16 cellular contexts compared by ENCODE assay signal in genomic region chr3:120203621-120204020, GRCh38.
A peak's percentile ranks its signal among the peaks of the same experiment; 100 is the strongest.
DNase-seq lines count a peak whose midpoint lies in the region; ATAC-seq and TF ChIP-seq lines count a peak whose summit lies in the region.
"Had no signal": no experiment of that assay in that cellular context is flagged by ENCODE, and none has a peak within 500 bp of the region (broad histone marks: within the 10 kb centered on the region; RNA-seq: fewer than 3 reads in every experiment).

No MANE protein-coding gene starts in this region.

- peak overlapping the region; percentile 73 for H3K27ac ChIP-seq in RWPE1
- H3K27ac ChIP-seq in mesenchymal stem cell (ENCODE audit: low read length, poor library complexity, severe bottlenecking), result no peak overlapping the region
- peak overlapping the region; percentile 12 to 72 (median 58) for H3K27ac ChIP-seq in gastrocnemius medialis
- no peak overlapping the region for H3K27ac ChIP-seq in naive thymus-derived CD4-positive, alpha-beta T cell (ENCODE audit: low read depth, low read length)
- no peak overlapping the region for H3K27ac ChIP-seq in SK-N-SH (ENCODE audit: low read depth in 2 of 2, low read length in 1 of 2)
- H3K27ac ChIP-seq: HL-60 had no signal

- no peaks in the 10 kb centered on the region for H3K4me1 Mint-ChIP-seq in naive thymus-derived CD4-positive, alpha-beta T cell
- H3K4me1 Mint-ChIP-seq: CD4-positive, alpha-beta memory T cell had no signal

- H3K4me3 ChIP-seq in fibroblast of the aortic adventitia (ENCODE audit: low read depth, low read length) (no peak overlapping the region), mesenchymal stem cell (ENCODE audit: insufficient read depth in 1 of 2, low read depth in 1 of 2, low read length in 2 of 2) (no peak overlapping the region), gastrocnemius medialis (no peak overlapping the region), SK-N-SH (ENCODE audit: low read depth in 2 of 2, low read length in 1 of 2) (no peak overlapping the region)
- no peak overlapping the region for H3K4me3 ChIP-seq in naive thymus-derived CD4-positive, alpha-beta T cell (ENCODE audit: low read length)

- H3K4me1 ChIP-seq in mesenchymal stem cell (ENCODE audit: control insufficient read depth, insufficient read depth, low read depth, low read length) (no peaks in the 10 kb centered on the region), gastrocnemius medialis (peaks cover 15 to 29% of the 10 kb centered on the region in 2 donors), SK-N-SH (ENCODE audit: control insufficient read depth in 1 of 2, insufficient read depth in 2 of 2, low read depth in 1 of 2, low read length in 1 of 2) (peaks cover 5 to 9% of the 10 kb centered on the region in 2 experiments; a peak in 2 of 4 replicates)
- H3K4me1 ChIP-seq in naive thymus-derived CD4-positive, alpha-beta T cell (ENCODE audit: control insufficient read depth in 2 of 2, insufficient read depth in 2 of 2, low read length in 2 of 2), result no peaks in the 10 kb centered on the region
- H3K4me1 ChIP-seq: BE2C had no signal

- no peak overlapping the region for H3K14ac ChIP-seq in mesenchymal stem cell (ENCODE audit: low read length in 2 of 2)

- TF ChIP-seq CTCF in RWPE1 (conservative IDR thresholded peaks at IDR 0.05; ENCODE audit: low read depth) (no peak), fibroblast of the aortic adventitia (IDR thresholded peaks at IDR 0.05; ENCODE audit: insufficient read depth, low read length) (no peak), gastrocnemius medialis (IDR thresholded peaks at IDR 0.05 in 4 of 5, conservative IDR thresholded peaks at IDR 0.05 in 1 of 5) (no peak), SK-N-SH (IDR thresholded peaks at IDR 0.05) (no peak)

- H2BK12ac ChIP-seq in mesenchymal stem cell (ENCODE audit: low read length in 2 of 2), result peak overlapping the region; percentile 3 to 25

- H3F3A ChIP-seq in SK-N-SH (replicated peaks; ENCODE audit: insufficient read depth), result no peaks in the 10 kb centered on the region

- no peaks in the 10 kb centered on the region for H3K9me3 Mint-ChIP-seq in naive thymus-derived CD4-positive, alpha-beta T cell
- H3K9me3 Mint-ChIP-seq: CD4-positive, alpha-beta memory T cell had no signal

- TF ChIP-seq RAD21 in SK-N-SH (IDR thresholded peaks at IDR 0.05; ENCODE audit: low read length), result no peak

- CTCF ChIA-PET in RWPE1 (lab: Yijun Ruan, JAX) (interaction anchor here (0.5 kb wide), 1 partner anchor 268 kb away, joined by 3 read pairs; no protein-coding TSS in a partner anchor), SK-N-SH (lab: Yijun Ruan, JAX) (interaction anchor here (1.3 kb wide), 1 partner anchor 72 kb away, joined by 3 read pairs; no protein-coding TSS in a partner anchor)
- CTCF ChIA-PET in naive thymus-derived CD4-positive, alpha-beta T cell (lab: Charles Lee), result no interaction called here

- no peak overlapping the region for H4K8ac ChIP-seq in mesenchymal stem cell (ENCODE audit: low read length)

- H3K9me3 ChIP-seq in mesenchymal stem cell (ENCODE audit: control insufficient read depth, low read length), result no peaks in the 10 kb centered on the region
- no peaks in the 10 kb centered on the region for H3K9me3 ChIP-seq in gastrocnemius medialis
- no peaks in the 10 kb centered on the region for H3K9me3 ChIP-seq in naive thymus-derived CD4-positive, alpha-beta T cell (ENCODE audit: control insufficient read depth in 2 of 3, low read length in 3 of 3)
- no peaks in the 10 kb centered on the region for H3K9me3 ChIP-seq in SK-N-SH
- H3K9me3 ChIP-seq: BE2C had no signal

- no peak overlapping the region for H2BK5ac ChIP-seq in mesenchymal stem cell (ENCODE audit: low read depth, low read length, poor library complexity, severe bottlenecking)

- no peak overlapping the region for H2BK120ac ChIP-seq in mesenchymal stem cell (ENCODE audit: low read depth, low read length)

- no peak for DNase-seq in RWPE1 (ENCODE audit: low spot score)
- DNase-seq in fibroblast of the aortic adventitia (ENCODE audit: low read depth), result peak; percentile 52
- DNase-seq in mesenchymal stem cell, result no peak
- no peak for DNase-seq in gastrocnemius medialis
- DNase-seq in naive thymus-derived CD4-positive, alpha-beta T cell, result no peak
- DNase-seq in SK-N-SH, result no peak
- no peak for DNase-seq in SKM-1 (lab: John Stamatoyannopoulos, UW; ENCODE audit: unreplicated experiment)
- DNase-seq: BE2C; CD4-positive, alpha-beta memory T cell; KG1; NCI-H1092; NCI-H1436; NCI-H1930; SHP77 treated with DMSO at 0.1 percent for 48 hours had no signal

- no peak overlapping the region for H3K4me3 Mint-ChIP-seq in naive thymus-derived CD4-positive, alpha-beta T cell
- H3K4me3 Mint-ChIP-seq: CD4-positive, alpha-beta memory T cell had no signal

- H3K4me2 ChIP-seq in mesenchymal stem cell (ENCODE audit: low read length, poor library complexity, severe bottlenecking), result no peak overlapping the region
- H3K4me2 ChIP-seq in SK-N-SH, result no peak overlapping the region

- H3K36me3 ChIP-seq in mesenchymal stem cell (ENCODE audit: control insufficient read depth in 1 of 2, insufficient read depth in 2 of 2, low read depth in 1 of 2, low read length in 2 of 2) (no peaks in the 10 kb centered on the region), gastrocnemius medialis (no peaks in the 10 kb centered on the region), SK-N-SH (replicated peaks in 1 of 2; ENCODE audit: control insufficient read depth in 1 of 2, insufficient read depth in 2 of 2, low read length in 1 of 2) (no peaks in the 10 kb centered on the region)
- no peaks in the 10 kb centered on the region for H3K36me3 ChIP-seq in naive thymus-derived CD4-positive, alpha-beta T cell (ENCODE audit: control insufficient read depth in 2 of 3, insufficient read depth in 3 of 3, low read length in 3 of 3)
- H3K36me3 ChIP-seq: BE2C had no signal

- ATAC-seq in gastrocnemius medialis, result no peak
- no peak for ATAC-seq in naive thymus-derived CD4-positive, alpha-beta T cell
- no peak for ATAC-seq in GM19395 (IDR thresholded peaks at IDR 0.05; ENCODE audit: unreplicated experiment)

- no peak overlapping the region for H2BK15ac ChIP-seq in mesenchymal stem cell (ENCODE audit: low read depth, poor library complexity, severe bottlenecking)

- H3K9ac ChIP-seq in mesenchymal stem cell (ENCODE audit: low read length), result no peak overlapping the region
- no peak overlapping the region for H3K9ac ChIP-seq in SK-N-SH

- intact Hi-C loops in gastrocnemius medialis (cut with DNase I; ENCODE audit: low total_unique reads), result no loop called here
- intact Hi-C loops in naive thymus-derived CD4-positive, alpha-beta T cell (cut with micrococcal nuclease), result no loop called here

- H3K23ac ChIP-seq in mesenchymal stem cell (ENCODE audit: low read length in 2 of 2), result no peak overlapping the region

- no peaks in the 10 kb centered on the region for H3K9me2 ChIP-seq in SK-N-SH

- POLR2A ChIA-PET in RWPE1 (lab: Yijun Ruan, JAX; ENCODE audit: low non-redundant PET) (no interaction called here), SK-N-SH (lab: Yijun Ruan, JAX) (no interaction called here)
- POLR2A ChIA-PET in naive thymus-derived CD4-positive, alpha-beta T cell (lab: Charles Lee), result no interaction called here

- WGBS in mesenchymal stem cell, result 97% methylated on average over 6 of the region's 7 CpGs
- 86% methylated on average over 7 of the region's 7 CpGs for WGBS in SK-N-SH (ENCODE audit: low lambda C conversion rate)

- H3K36me3 Mint-ChIP-seq in naive thymus-derived CD4-positive, alpha-beta T cell, result no peaks in the 10 kb centered on the region
- H3K36me3 Mint-ChIP-seq: CD4-positive, alpha-beta memory T cell had no signal

- no peak overlapping the region for H3K27ac Mint-ChIP-seq in naive thymus-derived CD4-positive, alpha-beta T cell
- H3K27ac Mint-ChIP-seq: CD4-positive, alpha-beta memory T cell had no signal

- H3K79me2 ChIP-seq in SK-N-SH (ENCODE audit: insufficient read depth), result no peaks in the 10 kb centered on the region

- H3K4ac ChIP-seq in mesenchymal stem cell (ENCODE audit: low read depth in 1 of 2, low read length in 2 of 2), result no peak overlapping the region

- no peak overlapping the region for H3K18ac ChIP-seq in mesenchymal stem cell (ENCODE audit: low read depth in 1 of 2, low read length in 2 of 2)

- H4K91ac ChIP-seq in mesenchymal stem cell (ENCODE audit: low read length), result no peak overlapping the region

- H3K27me3 ChIP-seq in mesenchymal stem cell (ENCODE audit: control insufficient read depth in 1 of 2, insufficient read depth in 1 of 2, low read length in 2 of 2) (no peaks in the 10 kb centered on the region), gastrocnemius medialis (no peaks in the 10 kb centered on the region), SK-N-SH (ENCODE audit: insufficient read depth) (no peaks in the 10 kb centered on the region)
- H3K27me3 ChIP-seq in naive thymus-derived CD4-positive, alpha-beta T cell (ENCODE audit: control insufficient read depth in 2 of 2, insufficient read depth in 2 of 2, low read length in 2 of 2), result no peaks in the 10 kb centered on the region
- H3K27me3 ChIP-seq: BE2C had no signal

- no peaks in the 10 kb centered on the region for H4K20me1 ChIP-seq in SK-N-SH (ENCODE audit: insufficient read depth)

- TF ChIP-seq POLR2A in gastrocnemius medialis (IDR thresholded peaks at IDR 0.05), result no peak

- H3K79me1 ChIP-seq in mesenchymal stem cell (replicated peaks; ENCODE audit: low read length, poor library complexity, severe bottlenecking), result no peaks in the 10 kb centered on the region

- H3K27me3 Mint-ChIP-seq in naive thymus-derived CD4-positive, alpha-beta T cell, result peaks cover 0 to 4% (median 0%) of the 10 kb centered on the region in 5 donors
- H3K27me3 Mint-ChIP-seq: CD4-positive, alpha-beta memory T cell had no signal

- H2AFZ ChIP-seq in mesenchymal stem cell (ENCODE audit: low read depth, low read length), result no peak overlapping the region
- no peak overlapping the region for H2AFZ ChIP-seq in SK-N-SH (ENCODE audit: low read depth)

- H2AK5ac ChIP-seq in mesenchymal stem cell (ENCODE audit: low read length, severe bottlenecking), result no peak overlapping the region

- in situ Hi-C loops in gastrocnemius medialis (cut with MboI; ENCODE audit: low sequenced_read_pairs in 4 of 4), result loop anchor here in 1 of 4 donors (10.0 kb wide), 1 partner anchor 109 kb away; the partner anchor contains the start of gene GSK3B

- no peak for TF ChIP-seq EP300 in SK-N-SH (IDR thresholded peaks at IDR 0.05; ENCODE audit: borderline replicate concordance in 1 of 2, low read depth in 1 of 2, low read length in 1 of 2)

TF ChIP-seq in SK-N-SH, 30 proteins besides CTCF, POLR2A, EP300 and RAD21 (continues in another document):
- TF ChIP-seq TCF12 (IDR thresholded peaks at IDR 0.05) (no peak), USF2 (IDR thresholded peaks at IDR 0.05; ENCODE audit: borderline replicate concordance, low read depth, low read length) (no peak)

Comparison
In these comparisons a context has a peak if more than half of its experiments do, and no peak if none do; other contexts are left out.
1. H3K27ac ChIP-seq: peak in RWPE1 (single experiment) and gastrocnemius medialis (4 of 4); none in mesenchymal stem cell (single experiment), naive thymus-derived CD4-positive, alpha-beta T cell (single experiment) and SK-N-SH (0 of 2).